ENCODE assay signal across 7 cellular contexts in genomic region chr11:66334605-66335442, GRCh38. TPM values are rescaled to one million over a fixed set of nuclear protein-coding genes. Genes with fewer than 3 reads are reported as not detected.
A peak's percentile ranks its signal among the peaks of the same experiment; 100 is the strongest.
DNase-seq lines count a peak whose midpoint lies in the region; ATAC-seq and TF ChIP-seq lines count a peak whose summit lies in the region.
"Had no signal": no experiment of that assay in that cellular context is flagged by ENCODE, and none has a peak within 500 bp of the region (broad histone marks: within the 10 kb centered on the region; RNA-seq: fewer than 3 reads in every experiment).

No MANE protein-coding gene starts in this region.

- H2AFZ ChIP-seq in hepatocyte, result no peak overlapping the region

- H3K27me3 ChIP-seq in hepatocyte, result no peaks in the 10 kb centered on the region

- H3K4me1 ChIP-seq in hepatocyte (ENCODE audit: insufficient read depth), result peaks cover 19% of the 10 kb centered on the region

- no peaks in the 10 kb centered on the region for H3K9me3 ChIP-seq in hepatocyte (ENCODE audit: low read depth)

- H3K9me3 Mint-ChIP-seq in stimulated activated naive B cell treated with anti-CD40 and anti-IgM and Interleukin-4, amounts not matched to agents 10 μg/mL and 1 μg/mL and 100 μg/mL, for 72 hours, result no peaks in the 10 kb centered on the region

- ATAC-seq in HG02642 (IDR thresholded peaks at IDR 0.05; ENCODE audit: poor library complexity, unreplicated experiment), result no peak
- ATAC-seq in HG02973 (IDR thresholded peaks at IDR 0.05; ENCODE audit: unreplicated experiment), result no peak
- ATAC-seq in stimulated activated naive B cell treated with anti-CD40 and anti-IgM and Interleukin-4, amounts not matched to agents 10 μg/mL and 1 μg/mL and 100 μg/mL, for 72 hours (replicated peaks), result no peak

- no peaks in the 10 kb centered on the region for H3K36me3 ChIP-seq in hepatocyte (replicated peaks; ENCODE audit: insufficient read depth, low read depth)

- H3K4me2 ChIP-seq in hepatocyte, result peak overlapping the region; percentile 96

- H3K36me3 Mint-ChIP-seq in stimulated activated naive B cell treated with anti-CD40 and anti-IgM and Interleukin-4, amounts not matched to agents 10 μg/mL and 1 μg/mL and 100 μg/mL, for 72 hours, result peaks cover 26 to 28% of the 10 kb centered on the region in 2 donors

- no peak overlapping the region for H3K4me3 Mint-ChIP-seq in stimulated activated naive B cell treated with anti-CD40 and anti-IgM and Interleukin-4, amounts not matched to agents 10 μg/mL and 1 μg/mL and 100 μg/mL, for 72 hours

- H3K79me2 ChIP-seq in hepatocyte, result peaks cover 7% of the 10 kb centered on the region

- H3K9me2 ChIP-seq in hepatocyte (replicated peaks; ENCODE audit: insufficient read depth), result no peaks in the 10 kb centered on the region

- CTCF ChIA-PET in RWPE1 (lab: Yijun Ruan, JAX), result interaction anchor here (0.6 to 3.4 kb wide), 7 partner anchors 8 to 54 kb away, joined by 3 to 22 read pairs (median 5); no protein-coding TSS in a partner anchor

- peaks cover 19 to 31% of the 10 kb centered on the region in 2 donors for H3K4me1 Mint-ChIP-seq in stimulated activated naive B cell treated with anti-CD40 and anti-IgM and Interleukin-4, amounts not matched to agents 10 μg/mL and 1 μg/mL and 100 μg/mL, for 72 hours

- peak overlapping the region; percentile 86 for H3K4me3 ChIP-seq in AG10803 (ENCODE audit: low read length)
- no peak overlapping the region for H3K4me3 ChIP-seq in hepatocyte

- 86% methylated on average over 41 of the region's 42 CpGs for WGBS in hepatocyte (ENCODE audit: low lambda C conversion rate, missing lambda C conversion rate)

- TF ChIP-seq CTCF in AG10803 (conservative IDR thresholded peaks at IDR 0.05; ENCODE audit: low read length) (no peak), RWPE1 (conservative IDR thresholded peaks at IDR 0.05; ENCODE audit: low read depth) (no peak), hepatocyte (IDR thresholded peaks at IDR 0.05; ENCODE audit: poor library complexity) (no peak)

- DNase-seq in AG10803 (ENCODE audit: low read depth) (no peak), RWPE1 (ENCODE audit: low spot score) (no peak), hepatocyte (ENCODE audit: low spot score) (peak; percentile 12)
- no peak for DNase-seq in stimulated activated naive B cell treated with anti-CD40 and anti-IgM and Interleukin-4, amounts not matched to agents 10 μg/mL and 1 μg/mL and 100 μg/mL, for 72 hours

- H3K27ac Mint-ChIP-seq in stimulated activated naive B cell treated with anti-CD40 and anti-IgM and Interleukin-4, amounts not matched to agents 10 μg/mL and 1 μg/mL and 100 μg/mL, for 72 hours, result no peak overlapping the region

- H3K27ac ChIP-seq in RWPE1 (peak overlapping the region; percentile 100), hepatocyte (peak overlapping the region; percentile 81)

- POLR2A ChIA-PET in RWPE1 (lab: Yijun Ruan, JAX; ENCODE audit: low non-redundant PET), result interaction anchor here (0.6 to 1.4 kb wide), 5 partner anchors 8 to 13 kb away, joined by 3 to 8 read pairs (median 4); partner anchors contain the start of gene BRMS1

- H4K20me1 ChIP-seq in hepatocyte (ENCODE audit: insufficient read depth, poor library complexity, severe bottlenecking), result no peaks in the 10 kb centered on the region

- H3K27me3 Mint-ChIP-seq in stimulated activated naive B cell treated with anti-CD40 and anti-IgM and Interleukin-4, amounts not matched to agents 10 μg/mL and 1 μg/mL and 100 μg/mL, for 72 hours, result peaks cover 10 to 18% of the 10 kb centered on the region in 2 donors

RNA-seq across cellular contexts. Expression of gene RIN1, which starts 1.4 kb away (rescaled TPM):
- 4.3 and 6.2 TPM in 2 replicates for total RNA-seq in hepatocyte
- 9.5 and 12.8 TPM in 2 replicates for polyA plus RNA-seq in hepatocyte

RNA-seq across cellular contexts. Expression of gene BRMS1, which starts 10.1 kb away (rescaled TPM):
- total RNA-seq in hepatocyte, result 34.5 and 39.7 TPM in 2 replicates
- 48.6 and 54.0 TPM in 2 replicates for polyA plus RNA-seq in hepatocyte

RNA-seq across cellular contexts. Expression of gene B4GAT1, which starts 12.6 kb away (rescaled TPM):
- 41.5 and 41.9 TPM in 2 replicates for total RNA-seq in hepatocyte
- polyA plus RNA-seq in hepatocyte, result 37.4 and 40.8 TPM in 2 replicates

RNA-seq across cellular contexts. Expression of gene CD248, which starts 18.0 kb away (rescaled TPM):
- 19.9 and 24.6 TPM in 2 replicates for total RNA-seq in hepatocyte
- 210 and 250 TPM in 2 replicates for polyA plus RNA-seq in hepatocyte
- polyA plus RNA-seq: neural cell had no signal

RNA-seq across cellular contexts. Expression of gene SLC29A2, which starts 36.7 kb away (rescaled TPM):
- total RNA-seq in hepatocyte, result 7.4 and 11.3 TPM in 2 replicates
- polyA plus RNA-seq in hepatocyte, result 20.2 and 27.1 TPM in 2 replicates
